Comparison of ENCODE assay signal across 8 cellular contexts in genomic region chr9:99819123-99819483, GRCh38. TPM values are rescaled to one million over a fixed set of nuclear protein-coding genes. Genes with fewer than 3 reads are reported as not detected.
DNase-seq lines count a peak whose midpoint lies in the region; ATAC-seq and TF ChIP-seq lines count a peak whose summit lies in the region.

No MANE protein-coding gene starts in this region.

- H3K27me3 ChIP-seq in GM06990 (replicated peaks; ENCODE audit: control insufficient read depth, insufficient read depth, low read length) (no peaks in the 10 kb centered on the region), OCI-LY3 (ENCODE audit: low read depth, low read length) (no peaks in the 10 kb centered on the region), neuronal stem cell (ENCODE audit: control insufficient read depth in 3 of 3, insufficient read depth in 3 of 3, low read depth in 1 of 3, low read length in 3 of 3) (peaks cover 0 to 13% (median 6%) of the 10 kb centered on the region in 3 experiments)

- ATAC-seq in effector memory CD8-positive, alpha-beta T cell (replicated peaks): no peak
- ATAC-seq in HG03460 (IDR thresholded peaks at IDR 0.05; ENCODE audit: unreplicated experiment): no peak

- no peak overlapping the region for H4K8ac ChIP-seq in neuronal stem cell (ENCODE audit: low read depth, low read length)

- H3K9me3 ChIP-seq in OCI-LY3 (ENCODE audit: insufficient read depth, low read length) (no peaks in the 10 kb centered on the region), neuronal stem cell (replicated peaks in 1 of 2; ENCODE audit: control insufficient read depth in 2 of 2, insufficient read depth in 1 of 2, low read depth in 1 of 2, low read length in 2 of 2) (no peaks in the 10 kb centered on the region)

- H3K36me3 ChIP-seq in GM06990 (ENCODE audit: control insufficient read depth, insufficient read depth, low read length) (no peaks in the 10 kb centered on the region), OCI-LY3 (replicated peaks; ENCODE audit: low read depth, low read length) (no peaks in the 10 kb centered on the region), neuronal stem cell (replicated peaks in 1 of 2; ENCODE audit: control insufficient read depth in 2 of 2, insufficient read depth in 2 of 2, low read length in 2 of 2) (peaks cover 0 to 6% of the 10 kb centered on the region in 2 donors)

- peak overlapping the region; percentile 99 for H3K18ac ChIP-seq in neuronal stem cell (ENCODE audit: low read length)

- TF ChIP-seq CTCF in GM06990 (IDR thresholded peaks at IDR 0.05; ENCODE audit: insufficient read depth, low read length, poor library complexity, severe bottlenecking) (no peak), OCI-LY3 (IDR thresholded peaks at IDR 0.05; ENCODE audit: low read depth, low read length) (no peak)

- H3K79me2 ChIP-seq in OCI-LY3 (ENCODE audit: low read length): peaks cover 7% of the 10 kb centered on the region

- in situ Hi-C loops in KBM-7 (cut with MboI; ENCODE audit: low pct_unique_long_range_greater_than_20kb, low sequenced_read_pairs): no loop called here

- peak overlapping the region; percentile 94 to 98 for H3K4me3 Mint-ChIP-seq in effector memory CD8-positive, alpha-beta T cell

- H3K79me1 ChIP-seq in neuronal stem cell (ENCODE audit: low read depth, low read length): peaks cover 3% of the 10 kb centered on the region

- H3K27ac Mint-ChIP-seq in effector memory CD8-positive, alpha-beta T cell: peak overlapping the region; percentile 98 to 99

- peaks cover 53% of the 10 kb centered on the region for H3K36me3 Mint-ChIP-seq in effector memory CD8-positive, alpha-beta T cell (ENCODE audit: insufficient read depth)

- peaks cover 41 to 43% of the 10 kb centered on the region in 2 donors for H3K4me1 Mint-ChIP-seq in effector memory CD8-positive, alpha-beta T cell (ENCODE audit: low read depth in 2 of 2)

- H2AK5ac ChIP-seq in neuronal stem cell (ENCODE audit: low read depth, low read length): no peak overlapping the region

- no peaks in the 10 kb centered on the region for H4K20me1 ChIP-seq in OCI-LY3 (ENCODE audit: insufficient read depth, low read length)

- no peak overlapping the region for H4K91ac ChIP-seq in neuronal stem cell (ENCODE audit: low read depth, low read length, poor library complexity)

- peak overlapping the region; percentile 39 for H2BK5ac ChIP-seq in neuronal stem cell (ENCODE audit: low read length)

- H2BK120ac ChIP-seq in neuronal stem cell (ENCODE audit: low read depth, low read length): peak overlapping the region; percentile 96

- peak overlapping the region; percentile 67 for H3K4me3 ChIP-seq in GM06990 (replicated peaks; ENCODE audit: low read depth, low read length)
- peak overlapping the region; percentile 87 for H3K4me3 ChIP-seq in OCI-LY3 (ENCODE audit: low read length)
- H3K4me3 ChIP-seq in neuronal stem cell (ENCODE audit: low read length in 2 of 2): peak overlapping the region; percentile 81 to 92

- peak overlapping the region; percentile 77 for H3K4me2 ChIP-seq in OCI-LY3 (ENCODE audit: low read length)
- H3K4me2 ChIP-seq in neuronal stem cell (ENCODE audit: insufficient read depth, low read length, poor library complexity, severe bottlenecking): peak overlapping the region; percentile 28

- no peaks in the 10 kb centered on the region for H3K9me3 Mint-ChIP-seq in effector memory CD8-positive, alpha-beta T cell

- H3K4me1 ChIP-seq in OCI-LY3 (ENCODE audit: low read length): peaks cover 12% of the 10 kb centered on the region
- peaks cover 5% of the 10 kb centered on the region in 2 donors for H3K4me1 ChIP-seq in neuronal stem cell (ENCODE audit: control insufficient read depth in 2 of 2, insufficient read depth in 1 of 2, low read depth in 1 of 2, low read length in 2 of 2)

- peak overlapping the region; percentile 98 for H3K23ac ChIP-seq in neuronal stem cell (ENCODE audit: low read depth, low read length, poor library complexity)

- no peak overlapping the region for H2BK15ac ChIP-seq in neuronal stem cell (ENCODE audit: low read length)

- DNase-seq in GM06990 (ENCODE audit: extremely low read depth, insufficient read length) (no peak), neuronal stem cell (ENCODE audit: low spot score) (no peak), KBM-7 (no peak), HPDE6-E6E7 (ENCODE audit: extremely low spot score) (no peak), NCI-H82 treated with DMSO at 0.1 percent for 48 hours (lab: John Stamatoyannopoulos, UW; ENCODE audit: unreplicated experiment) (no peak)
- DNase-seq in effector memory CD8-positive, alpha-beta T cell: no peak

- H3K9ac ChIP-seq in OCI-LY3 (ENCODE audit: low read length): peak overlapping the region; percentile 80
- H3K9ac ChIP-seq in neuronal stem cell (ENCODE audit: low read depth, low read length, poor library complexity): peak overlapping the region; percentile 98

- H3K27ac ChIP-seq in OCI-LY3 (ENCODE audit: low read length) (peak overlapping the region; percentile 84), neuronal stem cell (replicated peaks; ENCODE audit: low read length) (peak overlapping the region; percentile 93)

- no peak overlapping the region for H3K4ac ChIP-seq in neuronal stem cell (ENCODE audit: low read length)

- WGBS in neuronal stem cell (ENCODE audit: extremely low coverage in 2 of 2, insufficient read length in 2 of 2, insufficient replicate concordance in 1 of 2), 2 donors: no CpG with 5 or more reads among the region's 5 CpGs

- H3K27me3 Mint-ChIP-seq in effector memory CD8-positive, alpha-beta T cell: peaks cover 10 to 21% of the 10 kb centered on the region in 2 donors

- H2AFZ ChIP-seq in OCI-LY3 (ENCODE audit: low read depth, low read length) (no peak overlapping the region), neuronal stem cell (ENCODE audit: low read length) (peak overlapping the region; percentile 92)

- H3K14ac ChIP-seq in neuronal stem cell (ENCODE audit: low read length): peak overlapping the region; percentile 71

- no peak overlapping the region for H2BK12ac ChIP-seq in neuronal stem cell (ENCODE audit: low read length)

RNA-seq across cellular contexts. Expression of gene NR4A3, which starts 2.6 kb away (rescaled TPM):
- 1.3 TPM for polyA plus RNA-seq in neuronal stem cell (2013, experiment 1 of 2)
- 1.3 TPM for polyA plus RNA-seq in neuronal stem cell (2013, experiment 2 of 2)
